In genomic region chr9:76707510-76707909, GRCh38 we compare ENCODE assay signal across 20 cellular contexts. TPM values are rescaled to one million over a fixed set of nuclear protein-coding genes. Genes with fewer than 3 reads are reported as not detected.
DNase-seq lines count a peak whose midpoint lies in the region; ATAC-seq and TF ChIP-seq lines count a peak whose summit lies in the region.
"Had no signal": no experiment of that assay in that cellular context is flagged by ENCODE, and none has a peak within 500 bp of the region (broad histone marks: within the 10 kb centered on the region; RNA-seq: fewer than 3 reads in every experiment).

No MANE protein-coding gene starts in this region.

- H3K36me3 ChIP-seq in left lung: no peaks in the 10 kb centered on the region
- H3K36me3 ChIP-seq: right atrium auricular region, WERI-Rb-1 had no signal

- peaks cover 0 to 11% of the 10 kb centered on the region in 2 donors for H3K4me1 ChIP-seq in left lung
- H3K4me1 ChIP-seq: right atrium auricular region had no signal

- no peak overlapping the region for H3K27ac ChIP-seq in left lung
- H3K27ac ChIP-seq: esophagus muscularis mucosa, HL-60, right atrium auricular region, WERI-Rb-1 had no signal

- H3K27ac Mint-ChIP-seq in mesothelial cell of epicardium: no peak overlapping the region
- H3K27ac Mint-ChIP-seq: activated T-helper 1 cell treated with anti-CD3 and anti-CD28 coated beads, Interleukin-12 subunit alpha, Interleukin-12 subunit beta, Interleukin-2, Interleukin-4 antibody, amounts not matched to agents 30 ng/mL and 10 ng/mL and 1 ng/mL, durations not matched to agents 14 hours and 24 hours and 36 hours; T-helper 1 cell treated with Interleukin-12 subunit alpha and Interleukin-12 subunit beta and Interleukin-4 antibody, amounts not matched to agents 30 μg/mL and 1 μg/mL, for 36 hours had no signal

- DNase-seq in GM10248 (ENCODE audit: extremely low spot score) (peak; percentile 54), left lung (no peak), mesothelial cell of epicardium (ENCODE audit: low spot score in 2 of 2, unreplicated experiment in 2 of 2) (no peak), NCI-H146 (lab: John Stamatoyannopoulos, UW) (no peak)
- DNase-seq: left ventricle myocardium superior, NCI-H2029, NCI-H526, SHP77 treated with DMSO at 0.1 percent for 48 hours, WERI-Rb-1 had no signal

- H3K36me3 Mint-ChIP-seq in mesothelial cell of epicardium: no peaks in the 10 kb centered on the region

- peaks cover 0 to 9% of the 10 kb centered on the region in 2 donors for H3K27me3 ChIP-seq in left lung
- H3K27me3 ChIP-seq: esophagus muscularis mucosa, right atrium auricular region had no signal

- no peaks in the 10 kb centered on the region for H3K9me3 Mint-ChIP-seq in mesothelial cell of epicardium
- H3K9me3 Mint-ChIP-seq: activated T-helper 1 cell treated with anti-CD3 and anti-CD28 coated beads, Interleukin-12 subunit alpha, Interleukin-12 subunit beta, Interleukin-2, Interleukin-4 antibody, amounts not matched to agents 30 ng/mL and 10 ng/mL and 1 ng/mL, durations not matched to agents 14 hours and 24 hours and 36 hours; T-helper 1 cell treated with Interleukin-12 subunit alpha and Interleukin-12 subunit beta and Interleukin-4 antibody, amounts not matched to agents 30 μg/mL and 1 μg/mL, for 36 hours had no signal

- TF ChIP-seq CTCF in GM10248 (IDR thresholded peaks at IDR 0.05; ENCODE audit: control extremely low read depth, extremely low read depth, low read depth, missing control alignments) (no peak), left lung (IDR thresholded peaks at IDR 0.05) (no peak), mesothelial cell of epicardium (IDR thresholded peaks at IDR 0.05; ENCODE audit: unreplicated experiment) (no peak)

- ATAC-seq in GM18868 (IDR thresholded peaks at IDR 0.05; ENCODE audit: unreplicated experiment) (peak; percentile 61), HG02610 (IDR thresholded peaks at IDR 0.05; ENCODE audit: unreplicated experiment) (peak; percentile 63), HG03439 (IDR thresholded peaks at IDR 0.05; ENCODE audit: unreplicated experiment) (peak; percentile 64), left lung (no peak), GM18511 (IDR thresholded peaks at IDR 0.05; ENCODE audit: unreplicated experiment) (no peak)
- ATAC-seq: left ventricle myocardium superior had no signal

- no peaks in the 10 kb centered on the region for H3K4me1 Mint-ChIP-seq in mesothelial cell of epicardium

- H3K4me3 Mint-ChIP-seq in mesothelial cell of epicardium: no peak overlapping the region
- H3K4me3 Mint-ChIP-seq: activated T-helper 1 cell treated with anti-CD3 and anti-CD28 coated beads, Interleukin-12 subunit alpha, Interleukin-12 subunit beta, Interleukin-2, Interleukin-4 antibody, amounts not matched to agents 30 ng/mL and 10 ng/mL and 1 ng/mL, durations not matched to agents 14 hours and 24 hours and 36 hours; T-helper 1 cell treated with Interleukin-12 subunit alpha and Interleukin-12 subunit beta and Interleukin-4 antibody, amounts not matched to agents 30 μg/mL and 1 μg/mL, for 36 hours had no signal

- no peak overlapping the region for H3K4me3 ChIP-seq in left lung
- H3K4me3 ChIP-seq: esophagus muscularis mucosa, right atrium auricular region had no signal

- POLR2A ChIA-PET in GM10248 (lab: Yijun Ruan, JAX): no interaction called here

- H3K27me3 Mint-ChIP-seq in mesothelial cell of epicardium (ENCODE audit: low read depth): peaks cover 62% of the 10 kb centered on the region

- no peaks in the 10 kb centered on the region for H3K9me3 ChIP-seq in left lung
- H3K9me3 ChIP-seq: esophagus muscularis mucosa, right atrium auricular region had no signal

- CTCF ChIA-PET in GM10248 (lab: Yijun Ruan, JAX): interaction anchor here (1.0 to 5.6 kb wide), 13 partner anchors 9 to 313 kb away, joined by 3 to 42 read pairs (median 5); partner anchors contain the start of gene GCNT1

- intact Hi-C loops in left lung (cut with DNase I): loop anchor here in 1 of 2 donors (10.0 kb wide), 1 partner anchor 273 kb away; no protein-coding TSS in a partner anchor

RNA-seq across cellular contexts. Expression of gene PCA3, which starts 56.7 kb away (rescaled TPM):
- under 1 TPM in 1 of 2 donors, not detected in 1; 0.16 TPM for total RNA-seq in left lung
- total RNA-seq in mesothelial cell of epicardium: not detected in 3 replicates
- total RNA-seq: activated CD8-positive, alpha-beta memory T cell treated with anti-CD3 and anti-CD28 coated beads for 36 hours; activated T-helper 1 cell treated with anti-CD3 and anti-CD28 coated beads, Interleukin-12 subunit alpha, Interleukin-12 subunit beta, Interleukin-2, Interleukin-4 antibody, amounts not matched to agents 30 ng/mL and 10 ng/mL and 1 ng/mL, durations not matched to agents 14 hours and 24 hours and 36 hours; left ventricle myocardium superior; OCI-LY7; right atrium auricular region had no signal

Comparison
In these comparisons a context has a peak if more than half of its experiments do, and no peak if none do; other contexts are left out.
1. ATAC-seq: peak in GM18868 (single experiment), HG02610 (single experiment) and HG03439 (single experiment); none in left lung (single experiment) and GM18511 (single experiment).